16 cellular contexts compared by ENCODE assay signal in genomic region chr7:106165328-106165727, GRCh38. TPM values are rescaled to one million over a fixed set of nuclear protein-coding genes. Genes with fewer than 3 reads are reported as not detected.
DNase-seq lines count a peak whose midpoint lies in the region; ATAC-seq and TF ChIP-seq lines count a peak whose summit lies in the region.
"Had no signal": no experiment of that assay in that cellular context is flagged by ENCODE, and none has a peak within 500 bp of the region (broad histone marks: within the 10 kb centered on the region; RNA-seq: fewer than 3 reads in every experiment).

No MANE protein-coding gene starts in this region.

- no peaks in the 10 kb centered on the region for H4K20me1 ChIP-seq in Karpas-422 (ENCODE audit: insufficient read depth, low read depth, low read length)

- intact Hi-C loops in right cardiac atrium (cut with DNase I): no loop called here

- DNase-seq in EH (ENCODE audit: low read depth) (peak; percentile 44), Karpas-422 (peak; percentile 73), astrocyte of the spinal cord (ENCODE audit: low read depth, low spot score) (peak; percentile 45), right cardiac atrium (no peak), NCI-H2196 (lab: John Stamatoyannopoulos, UW; ENCODE audit: unreplicated experiment) (no peak), NCI-H1105 treated with DMSO at 0.1 percent for 48 hours (lab: John Stamatoyannopoulos, UW) (no peak), NCI-H2227 (lab: John Stamatoyannopoulos, UW; ENCODE audit: unreplicated experiment) (no peak), GM19238 (ENCODE audit: insufficient read length, low spot score) (no peak)
- DNase-seq: activated naive CD4-positive, alpha-beta T cell treated with anti-CD3 and anti-CD28 coated beads, Interleukin-2, amount 50 U/mL, for 16 hours; C1 segment of cervical spinal cord; GF-D8; glutamatergic neuron; naive thymus-derived CD8-positive, alpha-beta T cell; NCI-H1436; SIG-M5; stimulated activated CD4-positive, alpha-beta T cell treated with anti-CD3 and anti-CD28 coated beads, Interleukin-4, amount 100 ng/mL, for 24 hours had no signal

- peaks cover 12% of the 10 kb centered on the region for H3K9me3 ChIP-seq in Karpas-422 (ENCODE audit: low read length)
- peaks cover 2% of the 10 kb centered on the region for H3K9me3 ChIP-seq in right cardiac atrium (ENCODE audit: control insufficient read depth, low read length)

- H3K4me3 ChIP-seq in Karpas-422 (ENCODE audit: low read length) (no peak overlapping the region), astrocyte of the spinal cord (ENCODE audit: low read depth, low read length) (no peak overlapping the region), right cardiac atrium (ENCODE audit: low read length) (no peak overlapping the region)

- no peak overlapping the region for H3K9ac ChIP-seq in Karpas-422 (ENCODE audit: low read length)

- H3K27me3 ChIP-seq in Karpas-422 (ENCODE audit: low read length) (no peaks in the 10 kb centered on the region), right cardiac atrium (ENCODE audit: control insufficient read depth, insufficient read depth) (no peaks in the 10 kb centered on the region)

- ATAC-seq in right cardiac atrium: peak; percentile 51 to 72
- ATAC-seq: naive thymus-derived CD8-positive, alpha-beta T cell had no signal

- H2AFZ ChIP-seq in Karpas-422 (ENCODE audit: low read length): no peak overlapping the region

- H3K27ac ChIP-seq in Karpas-422 (ENCODE audit: low read length) (0 out of 2 replicates have a peak overlapping the region, but pooled peaks have one; percentile 27), right cardiac atrium (ENCODE audit: low read length) (no peak overlapping the region)

- in situ Hi-C loops in astrocyte of the spinal cord (cut with HindIII; ENCODE audit: low sequenced_read_pairs): loop anchor here (25.0 kb wide), 1 partner anchor 103 kb away; no protein-coding TSS in a partner anchor

- peak overlapping the region; percentile 46 for H3K4me2 ChIP-seq in Karpas-422 (ENCODE audit: low read depth, low read length, poor library complexity, severe bottlenecking)

- H3K4me1 ChIP-seq in Karpas-422 (ENCODE audit: low read length) (peaks cover 33% of the 10 kb centered on the region), right cardiac atrium (ENCODE audit: control insufficient read depth, insufficient read depth, low read length) (no peaks in the 10 kb centered on the region)

- peaks cover 13% of the 10 kb centered on the region; the same call in 1 of the 2 replicates for H3K36me3 ChIP-seq in Karpas-422 (ENCODE audit: insufficient read depth, low read length)

- no peaks in the 10 kb centered on the region for H3K9me2 ChIP-seq in Karpas-422 (replicated peaks; ENCODE audit: insufficient read depth, low read length)

- no peaks in the 10 kb centered on the region for H3K79me2 ChIP-seq in Karpas-422 (ENCODE audit: low read length)

- 48% methylated on average over 2 of the region's 2 CpGs for WGBS in right cardiac atrium

- no peak for TF ChIP-seq CTCF in astrocyte of the spinal cord (IDR thresholded peaks at IDR 0.05; ENCODE audit: low read depth, low read length)

RNA-seq across cellular contexts. Expression of gene SYPL1, which starts 53.2 kb away (rescaled TPM):
- 88.9 and 251 TPM in 2 replicates for total RNA-seq in Karpas-422 (2014; rRNA removed; shearing (Covaris generic); ENCODE audit: low replicate concordance)
- total RNA-seq in right cardiac atrium: 10 to 100 TPM; 72.2 to 86.9 (median 79.7) TPM
- polyA plus RNA-seq in right cardiac atrium: 78.0 TPM

Comparison
In these comparisons a context has a peak if more than half of its experiments do, and no peak if none do; other contexts are left out.
1. DNase-seq: peak in EH (single experiment), Karpas-422 (single experiment) and astrocyte of the spinal cord (single experiment); none in right cardiac atrium (0 of 3), NCI-H2196 (single experiment), NCI-H1105 treated with DMSO at 0.1 percent for 48 hours (single experiment), NCI-H2227 (single experiment) and GM19238 (single experiment).